1 cellular context compared by ENCODE assay signal in the genomic region with DNA sequence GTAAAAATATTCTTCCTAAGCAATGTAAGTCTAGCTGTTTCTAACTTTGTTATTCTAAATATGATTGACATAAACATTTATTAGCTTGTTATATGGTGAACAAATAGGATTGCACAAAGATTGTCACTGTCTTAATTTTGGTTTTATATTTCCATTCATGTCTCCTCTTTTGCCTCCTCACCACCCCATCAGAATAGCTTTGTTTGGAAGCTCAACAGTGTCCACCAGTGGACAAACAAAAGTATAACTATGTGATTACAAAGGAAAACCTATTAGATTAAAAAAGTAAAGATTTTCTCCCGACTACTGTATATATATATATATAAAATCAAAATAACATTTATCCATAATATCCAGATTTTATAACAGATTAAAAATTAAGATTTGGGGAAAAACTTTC.
TF ChIP-seq lines count a peak whose summit lies in the region.

No MANE protein-coding gene starts in this region.

TF ChIP-seq in SK-N-SH, 30 proteins besides CTCF, POLR2A, EP300 and RAD21 (continued from another document):
- TF ChIP-seq TAF1 (IDR thresholded peaks at IDR 0.05; ENCODE audit: borderline replicate concordance, low read depth, low read length): no peak
- TF ChIP-seq CHD2 (IDR thresholded peaks at IDR 0.05; ENCODE audit: low read length, partially characterized antibody): no peak
- TF ChIP-seq JUND (IDR thresholded peaks at IDR 0.05): no peak
- no peak for TF ChIP-seq ELF1 (IDR thresholded peaks at IDR 0.05)
- TF ChIP-seq SIN3A (IDR thresholded peaks at IDR 0.05; ENCODE audit: borderline replicate concordance, low read depth, low read length): no peak
- TF ChIP-seq, protein P1, sequence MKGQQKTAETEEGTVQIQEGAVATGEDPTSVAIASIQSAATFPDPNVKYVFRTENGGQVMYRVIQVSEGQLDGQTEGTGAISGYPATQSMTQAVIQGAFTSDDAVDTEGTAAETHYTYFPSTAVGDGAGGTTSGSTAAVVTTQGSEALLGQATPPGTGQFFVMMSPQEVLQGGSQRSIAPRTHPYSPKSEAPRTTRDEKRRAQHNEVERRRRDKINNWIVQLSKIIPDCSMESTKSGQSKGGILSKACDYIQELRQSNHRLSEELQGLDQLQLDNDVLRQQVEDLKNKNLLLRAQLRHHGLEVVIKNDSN (IDR thresholded peaks at IDR 0.05; ENCODE audit: borderline replicate concordance, low read depth): no peak
- TF ChIP-seq MXI1 (IDR thresholded peaks at IDR 0.05; ENCODE audit: low read depth, low read length): no peak
- TF ChIP-seq PBX3 (IDR thresholded peaks at IDR 0.05): no peak
- no peak for TF ChIP-seq RCOR1 (IDR thresholded peaks at IDR 0.05; ENCODE audit: low read length)
- no peak for TF ChIP-seq YY1 (IDR thresholded peaks at IDR 0.05; ENCODE audit: low read depth)
- no peak for TF ChIP-seq SMC3 (IDR thresholded peaks at IDR 0.05; ENCODE audit: low read depth, low read length)
- no peak for TF ChIP-seq FOXJ3 (CRISPR knock-in tag; IDR thresholded peaks at IDR 0.05)
- TF ChIP-seq FOSL2 (IDR thresholded peaks at IDR 0.05; ENCODE audit: borderline replicate concordance, low read depth): no peak
- TF ChIP-seq, protein P2, sequence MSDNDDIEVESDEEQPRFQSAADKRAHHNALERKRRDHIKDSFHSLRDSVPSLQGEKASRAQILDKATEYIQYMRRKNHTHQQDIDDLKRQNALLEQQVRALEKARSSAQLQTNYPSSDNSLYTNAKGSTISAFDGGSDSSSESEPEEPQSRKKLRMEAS (IDR thresholded peaks at IDR 0.05; ENCODE audit: low read depth): no peak
- no peak for TF ChIP-seq RXRA (IDR thresholded peaks at IDR 0.05; ENCODE audit: borderline replicate concordance, low read depth)
- TF ChIP-seq GABPA (IDR thresholded peaks at IDR 0.05; ENCODE audit: low read depth): no peak
TF ChIP-seq in SK-N-SH: peak in this region for 0.
